15 cellular contexts compared by ENCODE assay signal in genomic region chr11:3942956-3943497, GRCh38.
A peak's percentile ranks its signal among the peaks of the same experiment; 100 is the strongest.
DNase-seq lines count a peak whose midpoint lies in the region; ATAC-seq, FAIRE-seq and TF ChIP-seq lines count a peak whose summit lies in the region.
"Had no signal": no experiment of that assay in that cellular context is flagged by ENCODE, and none has a peak within 500 bp of the region (broad histone marks: within the 10 kb centered on the region; RNA-seq: fewer than 3 reads in every experiment).

No MANE protein-coding gene starts in this region.

- H3K9me3 ChIP-seq in left lung (no peaks in the 10 kb centered on the region), trophoblast cell (ENCODE audit: insufficient read depth, low read depth, low read length) (no peaks in the 10 kb centered on the region)

- no peak overlapping the region for H3K18ac ChIP-seq in trophoblast cell (ENCODE audit: low read length)

- H3K4ac ChIP-seq in trophoblast cell (ENCODE audit: low read depth, low read length), result no peak overlapping the region

- peak overlapping the region; percentile 93 for H3K27ac Mint-ChIP-seq in activated naive CD4-positive, alpha-beta T cell treated with anti-CD3 and anti-CD28 coated beads, Interleukin-2, amount 10 ng/mL, durations not matched to agents 7 days and 5 days
- peak overlapping the region; percentile 84 for H3K27ac Mint-ChIP-seq in activated naive CD8-positive, alpha-beta T cell

- H3K23ac ChIP-seq in trophoblast cell (ENCODE audit: low read length), result no peak overlapping the region

- peaks cover 9% of the 10 kb centered on the region for H3K9me3 Mint-ChIP-seq in activated naive CD4-positive, alpha-beta T cell treated with anti-CD3 and anti-CD28 coated beads, Interleukin-2, amount 10 ng/mL, durations not matched to agents 7 days and 5 days
- no peaks in the 10 kb centered on the region for H3K9me3 Mint-ChIP-seq in activated naive CD8-positive, alpha-beta T cell (ENCODE audit: low read depth)

- no peak for DNase-seq in activated naive CD4-positive, alpha-beta T cell treated with anti-CD3 and anti-CD28 coated beads, Interleukin-2, amount 10 ng/mL, durations not matched to agents 7 days and 5 days
- no peak for DNase-seq in activated naive CD4-positive, alpha-beta T cell treated with Interleukin-2 at 50 U/mL for 16 hours
- DNase-seq in left lung, result no peak
- no peak for DNase-seq in trophoblast cell
- DNase-seq in urothelium cell line (ENCODE audit: low spot score), result no peak
- no peak for DNase-seq in AML-193 (lab: John Stamatoyannopoulos, UW)
- DNase-seq: activated CD8-positive, alpha-beta memory T cell treated with anti-CD3 and anti-CD28 coated beads, Interleukin-2, amount 50 U/mL, for 48 hours; C1 segment of cervical spinal cord; NCI-H146; right cardiac atrium had no signal

- no peak overlapping the region for H2BK120ac ChIP-seq in trophoblast cell (ENCODE audit: insufficient read depth, low read length, poor library complexity)

- H3K4me1 ChIP-seq in left lung (peaks cover 21 to 62% of the 10 kb centered on the region in 2 donors), urinary bladder (ENCODE audit: insufficient read depth) (peaks cover 9% of the 10 kb centered on the region), trophoblast cell (ENCODE audit: control insufficient read depth in 1 of 2, insufficient read depth in 2 of 2, low read length in 2 of 2) (peaks cover 2 to 7% of the 10 kb centered on the region in 2 experiments)

- H3K27me3 Mint-ChIP-seq in activated naive CD4-positive, alpha-beta T cell treated with anti-CD3 and anti-CD28 coated beads, Interleukin-2, amount 10 ng/mL, durations not matched to agents 7 days and 5 days, result no peaks in the 10 kb centered on the region
- H3K27me3 Mint-ChIP-seq in activated naive CD8-positive, alpha-beta T cell, result no peaks in the 10 kb centered on the region

- no peak overlapping the region for H3K4me3 Mint-ChIP-seq in activated naive CD4-positive, alpha-beta T cell treated with anti-CD3 and anti-CD28 coated beads, Interleukin-2, amount 10 ng/mL, durations not matched to agents 7 days and 5 days
- H3K4me3 Mint-ChIP-seq in activated naive CD8-positive, alpha-beta T cell, result peak overlapping the region; percentile 2

- no peak overlapping the region for H2AFZ ChIP-seq in trophoblast cell (ENCODE audit: insufficient read depth, low read length, poor library complexity)

- intact Hi-C loops in left lung (cut with DNase I), result no loop called here

- H3K36me3 ChIP-seq in left lung (no peaks in the 10 kb centered on the region), urinary bladder (ENCODE audit: insufficient read depth) (no peaks in the 10 kb centered on the region), trophoblast cell (ENCODE audit: control insufficient read depth in 1 of 2, insufficient read depth in 2 of 2, low read length in 2 of 2) (no peaks in the 10 kb centered on the region)

- CTCF ChIA-PET in activated naive CD4-positive, alpha-beta T cell treated with anti-CD3 and anti-CD28 coated beads, Interleukin-2, amount 10 ng/mL, durations not matched to agents 7 days and 5 days (lab: Charles Lee), result interaction anchor here (0.6 to 5.0 kb wide), 13 partner anchors 11 to 129 kb away, joined by 3 to 34 read pairs (median 5); partner anchors contain the start of gene STIM1

- no peak for TF ChIP-seq CTCF in left lung (IDR thresholded peaks at IDR 0.05)

- no peak overlapping the region for H4K8ac ChIP-seq in trophoblast cell (ENCODE audit: low read depth, low read length)

- H2BK12ac ChIP-seq in trophoblast cell (ENCODE audit: low read length), result no peak overlapping the region

- peaks cover 56% of the 10 kb centered on the region for H3K36me3 Mint-ChIP-seq in activated naive CD4-positive, alpha-beta T cell treated with anti-CD3 and anti-CD28 coated beads, Interleukin-2, amount 10 ng/mL, durations not matched to agents 7 days and 5 days
- H3K36me3 Mint-ChIP-seq in activated naive CD8-positive, alpha-beta T cell, result peaks cover 10% of the 10 kb centered on the region

- peaks cover 1% of the 10 kb centered on the region for H3K79me1 ChIP-seq in trophoblast cell (ENCODE audit: low read length)

- no peak overlapping the region for H4K91ac ChIP-seq in trophoblast cell (ENCODE audit: low read depth, low read length)

- no peak overlapping the region for H4K12ac ChIP-seq in trophoblast cell (ENCODE audit: low read depth, low read length)

- H2BK5ac ChIP-seq in trophoblast cell (ENCODE audit: low read depth, low read length, poor library complexity), result no peak overlapping the region

- H3K9ac ChIP-seq in trophoblast cell (ENCODE audit: low read length), result no peak overlapping the region

- H3K14ac ChIP-seq in trophoblast cell (ENCODE audit: low read length), result no peak overlapping the region

- H2AK5ac ChIP-seq in trophoblast cell (ENCODE audit: low read length), result no peak overlapping the region

- peak overlapping the region; percentile 4 to 53 for H3K27ac ChIP-seq in left lung
- peak overlapping the region; percentile 63 for H3K27ac ChIP-seq in urinary bladder (ENCODE audit: low read depth)
- no peak overlapping the region for H3K27ac ChIP-seq in trophoblast cell (ENCODE audit: low read depth, low read length)
- H3K27ac ChIP-seq: SK-N-MC had no signal

- no peak for FAIRE-seq in urothelium cell line (lab: Jason Lieb, UNC)
- FAIRE-seq: H54, keratinocyte had no signal

- 48% methylated on average over 1 of the region's 1 CpG for WGBS in urinary bladder
- WGBS in trophoblast cell (ENCODE audit: extremely low coverage, insufficient coverage, insufficient read length), result no CpG with 5 or more reads among the region's 1 CpG

- H3K27me3 ChIP-seq in left lung, result no peaks in the 10 kb centered on the region
- H3K27me3 ChIP-seq in trophoblast cell (ENCODE audit: insufficient read depth, low read length), result no peaks in the 10 kb centered on the region

- H3K79me2 ChIP-seq in trophoblast cell (ENCODE audit: control insufficient read depth, insufficient read depth, low read length, poor library complexity), result no peaks in the 10 kb centered on the region

- H3K4me3 ChIP-seq in left lung (no peak overlapping the region), urinary bladder (ENCODE audit: low read depth, low read length) (no peak overlapping the region), trophoblast cell (ENCODE audit: low read depth, low read length) (no peak overlapping the region)
- H3K4me3 ChIP-seq: SK-N-MC had no signal

- H3K4me1 Mint-ChIP-seq in activated naive CD4-positive, alpha-beta T cell treated with anti-CD3 and anti-CD28 coated beads, Interleukin-2, amount 10 ng/mL, durations not matched to agents 7 days and 5 days, result peaks cover 80% of the 10 kb centered on the region
- H3K4me1 Mint-ChIP-seq in activated naive CD8-positive, alpha-beta T cell (ENCODE audit: low read depth), result peaks cover 91% of the 10 kb centered on the region

- H3K4me2 ChIP-seq in trophoblast cell (ENCODE audit: low read length), result no peak overlapping the region

- peak; percentile 14 for ATAC-seq in left lung
